In the genomic region with DNA sequence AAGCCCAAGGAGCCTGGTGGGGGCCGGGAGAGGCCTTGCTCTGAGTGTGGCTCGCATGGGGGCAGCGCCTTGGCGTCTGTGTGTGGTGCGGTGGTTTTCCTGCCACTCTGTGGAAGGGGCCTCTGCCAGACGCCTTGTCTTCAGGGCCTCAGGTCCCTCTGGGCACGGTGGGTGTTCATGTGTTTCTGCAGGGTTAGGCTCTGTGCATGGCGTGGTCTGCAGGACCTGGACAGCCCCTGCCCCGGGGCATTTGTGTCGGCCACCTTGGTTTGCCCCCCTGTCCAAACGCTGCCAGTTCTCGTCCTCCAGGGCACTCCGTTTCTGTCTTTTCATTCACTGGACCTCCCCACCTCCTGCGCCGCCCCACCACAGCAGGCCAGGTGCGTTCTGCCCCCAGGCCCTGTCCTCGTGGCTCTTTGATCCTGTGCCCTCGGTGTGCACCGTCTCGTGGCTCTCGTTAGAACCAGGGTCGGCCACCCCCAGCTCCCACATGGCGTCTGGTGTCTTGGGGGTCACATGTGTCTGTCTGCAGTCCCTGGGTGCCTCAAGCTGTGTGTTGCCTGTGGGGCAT, we compare ENCODE assay signal across 14 cellular contexts. TPM values are rescaled to one million over a fixed set of nuclear protein-coding genes. Genes with fewer than 3 reads are reported as not detected.
DNase-seq lines count a peak whose midpoint lies in the region; ATAC-seq, FAIRE-seq and TF ChIP-seq lines count a peak whose summit lies in the region.
"Had no signal": no experiment of that assay in that cellular context is flagged by ENCODE, and none has a peak within 500 bp of the region (broad histone marks: within the 10 kb centered on the region; RNA-seq: fewer than 3 reads in every experiment).

No MANE protein-coding gene starts in this region.

- ATAC-seq in K562 (no peak), HG03280 (IDR thresholded peaks at IDR 0.05; ENCODE audit: unreplicated experiment) (no peak), GM19328 (IDR thresholded peaks at IDR 0.05; ENCODE audit: unreplicated experiment) (no peak)
- ATAC-seq in naive thymus-derived CD4-positive, alpha-beta T cell, result no peak
- ATAC-seq: SK-N-SH treated with all-trans-retinoic acid at 6 μM for 48 hours had no signal

- no peak overlapping the region for H3K4me3 ChIP-seq in K562
- H3K4me3 ChIP-seq in naive thymus-derived CD4-positive, alpha-beta T cell (ENCODE audit: low read length), result peak overlapping the region; percentile 47
- H3K4me3 ChIP-seq: left ventricle myocardium inferior, ovary had no signal

- in situ Hi-C loops in K562 (cut with MboI), result no loop called here

- TF ChIP-seq EP300 in K562 (IDR thresholded peaks at IDR 0.05; ENCODE audit: low read length), result no peak

- H3K27ac Mint-ChIP-seq in CD14-positive monocyte, result peak overlapping the region; percentile 18 to 99 (median 70)
- H3K27ac Mint-ChIP-seq in IgD-negative memory B cell, result peak overlapping the region in 2 of 3 donors; percentile 62 to 80
- H3K27ac Mint-ChIP-seq in naive thymus-derived CD4-positive, alpha-beta T cell, result peak overlapping the region; percentile 90 to 100 (median 99)

- peaks cover 20% of the 10 kb centered on the region; the same call in 2 of the 3 replicates for H3K36me3 ChIP-seq in K562 (ENCODE audit: control insufficient read depth, insufficient read depth, low read length)
- H3K36me3 ChIP-seq in naive thymus-derived CD4-positive, alpha-beta T cell (ENCODE audit: control insufficient read depth in 2 of 3, insufficient read depth in 3 of 3, low read length in 3 of 3), result no peaks in the 10 kb centered on the region
- H3K36me3 ChIP-seq: left ventricle myocardium inferior, ovary had no signal

- no peaks in the 10 kb centered on the region for H4K20me1 ChIP-seq in K562 (replicated peaks; ENCODE audit: control insufficient read depth, insufficient read depth, low read length)

- peaks cover 27 to 50% of the 10 kb centered on the region in 2 donors for H3K36me3 Mint-ChIP-seq in CD14-positive monocyte
- H3K36me3 Mint-ChIP-seq in IgD-negative memory B cell, result peaks cover 5% of the 10 kb centered on the region
- peaks cover 9 to 44% (median 19%) of the 10 kb centered on the region in 5 donors for H3K36me3 Mint-ChIP-seq in naive thymus-derived CD4-positive, alpha-beta T cell

- H3K27me3 ChIP-seq in K562 (ENCODE audit: control insufficient read depth in 2 of 2, insufficient read depth in 2 of 2, low read length in 2 of 2), result no peaks in the 10 kb centered on the region
- no peaks in the 10 kb centered on the region for H3K27me3 ChIP-seq in naive thymus-derived CD4-positive, alpha-beta T cell (ENCODE audit: control insufficient read depth in 2 of 2, insufficient read depth in 2 of 2, low read length in 2 of 2)
- H3K27me3 ChIP-seq: ovary had no signal

- peaks cover 49% of the 10 kb centered on the region for H3K79me2 ChIP-seq in K562 (ENCODE audit: control insufficient read depth, insufficient read depth, low read length)

- FAIRE-seq in K562 (lab: Jason Lieb, UNC), result no peak

- peaks cover 33 to 77% of the 10 kb centered on the region in 2 experiments for H3K4me1 ChIP-seq in K562 (replicated peaks in 1 of 2; ENCODE audit: control insufficient read depth in 2 of 2, insufficient read depth in 2 of 2, low read length in 2 of 2)
- H3K4me1 ChIP-seq in naive thymus-derived CD4-positive, alpha-beta T cell (ENCODE audit: control insufficient read depth in 2 of 2, insufficient read depth in 2 of 2, low read length in 2 of 2), result peaks cover 51% of the 10 kb centered on the region in 2 donors

- DNase-seq in CD14-positive monocyte (ENCODE audit: low spot score) (no peak), K562 (ENCODE audit: extremely low read depth in 1 of 4, low spot score in 3 of 4) (no peak), cortex of kidney (lab: John Stamatoyannopoulos, UW) (no peak), iPS-NIHi11 (ENCODE audit: low spot score) (no peak)
- no peak for DNase-seq in naive thymus-derived CD4-positive, alpha-beta T cell
- DNase-seq: amniotic stem cell, Karpas-422, left ventricle myocardium inferior, NCI-H2081, ovary had no signal

- CTCF ChIA-PET in K562 (lab: Yijun Ruan, JAX; ENCODE audit: low intra/inter-chr PET ratio), result no interaction called here
- CTCF ChIA-PET in naive thymus-derived CD4-positive, alpha-beta T cell (lab: Charles Lee), result interaction anchor here (0.6 to 1.3 kb wide), 2 partner anchors 18 to 30 kb away, joined by 3 read pairs; no protein-coding TSS in a partner anchor

- WGBS in K562 (ENCODE audit: insufficient coverage, low coverage, missing lambda C conversion rate), result 91% methylated on average over 18 of the region's 23 CpGs

- H2AFZ ChIP-seq in K562 (ENCODE audit: low read depth, low read length), result no peak overlapping the region

- H3K27me3 Mint-ChIP-seq in CD14-positive monocyte (ENCODE audit: low read depth in 3 of 3) (peaks cover 0 to 4% (median 0%) of the 10 kb centered on the region in 3 donors), IgD-negative memory B cell (no peaks in the 10 kb centered on the region)
- no peaks in the 10 kb centered on the region for H3K27me3 Mint-ChIP-seq in naive thymus-derived CD4-positive, alpha-beta T cell

- POLR2A ChIA-PET in K562 (lab: Yijun Ruan, JAX), result interaction anchor here (0.6 to 2.6 kb wide), 3 partner anchors 8 to 49 kb away, joined by 3 to 20 read pairs (median 4); no protein-coding TSS in a partner anchor
- POLR2A ChIA-PET in naive thymus-derived CD4-positive, alpha-beta T cell (lab: Charles Lee), result interaction anchor here (0.6 to 6.3 kb wide), 5 partner anchors 10 to 31 kb away, joined by 3 to 84 read pairs (median 4); no protein-coding TSS in a partner anchor

- peak overlapping the region; percentile 22; the same call in 2 of the 3 replicates for H3K27ac ChIP-seq in K562 (ENCODE audit: extremely low read depth, low read depth, low read length)
- H3K27ac ChIP-seq in naive thymus-derived CD4-positive, alpha-beta T cell (ENCODE audit: low read depth, low read length), result peak overlapping the region; percentile 54
- H3K27ac ChIP-seq: ovary had no signal

- H3K9me1 ChIP-seq in K562 (ENCODE audit: control insufficient read depth, insufficient read depth, low read length), result no peaks in the 10 kb centered on the region

- BruUV-seq in K562 (replicated peaks; lab: Mats Ljungman, UMichigan), result no TSS peak

- peaks cover 87% of the 10 kb centered on the region for H3K4me1 Mint-ChIP-seq in CD14-positive monocyte
- H3K4me1 Mint-ChIP-seq in IgD-negative memory B cell, result peaks cover 16 to 38% (median 19%) of the 10 kb centered on the region in 3 donors
- peaks cover 57 to 91% (median 84%) of the 10 kb centered on the region in 7 donors for H3K4me1 Mint-ChIP-seq in naive thymus-derived CD4-positive, alpha-beta T cell

- H3K9ac ChIP-seq in K562 (ENCODE audit: insufficient read depth in 1 of 2, low read depth in 2 of 2, low read length in 2 of 2), result peak overlapping the region in 1 of 2 experiments; percentile 19; a peak in 2 of 4 replicates

- H3K4me3 Mint-ChIP-seq in CD14-positive monocyte (no peak overlapping the region), IgD-negative memory B cell (peak overlapping the region in 1 of 4 donors; percentile 28)
- H3K4me3 Mint-ChIP-seq in naive thymus-derived CD4-positive, alpha-beta T cell, result peak overlapping the region; percentile 80 to 99 (median 88)

- TF ChIP-seq RAD21 in K562 (CRISPR knock-in tag; conservative IDR thresholded peaks at IDR 0.05 in 1 of 2, IDR thresholded peaks at IDR 0.05 in 1 of 2), result no peak

- no peak for TF ChIP-seq POLR2A in K562 (conservative IDR thresholded peaks at IDR 0.05)

- no peak overlapping the region for H3K4me2 ChIP-seq in K562 (ENCODE audit: insufficient read depth, low read length)

- TF ChIP-seq CTCF in CD14-positive monocyte (IDR thresholded peaks at IDR 0.05) (no peak), K562 (IDR thresholded peaks at IDR 0.05 in 2 of 3, conservative IDR thresholded peaks at IDR 0.05 in 1 of 3; ENCODE audit: insufficient read depth in 2 of 3, low read depth in 1 of 3, low read length in 3 of 3) (no peak)

- intact Hi-C loops in CD14-positive monocyte (cut with micrococcal nuclease) (no loop called here), K562 (cut with micrococcal nuclease) (no loop called here)
- intact Hi-C loops in naive thymus-derived CD4-positive, alpha-beta T cell (cut with micrococcal nuclease), result loop anchor here in 1 of 2 donors (2.0 kb wide), 1 partner anchor 19 kb away; no protein-coding TSS in a partner anchor

- no peaks in the 10 kb centered on the region for H3K9me3 ChIP-seq in K562 (replicated peaks; ENCODE audit: control insufficient read depth, insufficient read depth, low read depth, low read length)
- H3K9me3 ChIP-seq in naive thymus-derived CD4-positive, alpha-beta T cell (ENCODE audit: control insufficient read depth in 2 of 3, low read length in 3 of 3), result no peaks in the 10 kb centered on the region
- H3K9me3 ChIP-seq: left ventricle myocardium inferior, ovary had no signal

- H3K9me3 Mint-ChIP-seq in CD14-positive monocyte, result peaks cover 0 to 6% (median 0%) of the 10 kb centered on the region in 7 donors
- H3K9me3 Mint-ChIP-seq in IgD-negative memory B cell, result peaks cover 0 to 4% (median 0%) of the 10 kb centered on the region in 3 donors
- H3K9me3 Mint-ChIP-seq in naive thymus-derived CD4-positive, alpha-beta T cell, result peaks cover 0 to 2% (median 0%) of the 10 kb centered on the region in 11 donors

TF ChIP-seq in K562, 482 proteins besides CTCF, POLR2A, EP300 and RAD21 (continues in another document):
- TF ChIP-seq BRD4 (IDR thresholded peaks at IDR 0.05) (no peak), HDAC3 (IDR thresholded peaks at IDR 0.05; ENCODE audit: borderline replicate concordance, partially characterized antibody) (no peak)

RNA-seq across cellular contexts. Expression of a gene that starts 43.7 kb away (rescaled TPM):
- polyA plus RNA-seq in CD14-positive monocyte, result not detected
- polyA plus RNA-seq in IgD-negative memory B cell, result not detected
- total RNA-seq in K562 (2011; cell fraction: chromatin; rRNA removed; ENCODE audit: low replicate concordance), result not detected in 2 replicates
- not detected in 2 replicates for total RNA-seq in K562 (2011; cell fraction: nucleolus; rRNA removed)
- total RNA-seq in K562 (2011; cell fraction: nucleoplasm; rRNA removed), result not detected in 2 replicates
- total RNA-seq in K562 (2014; rRNA removed), result not detected in 2 replicates
- not detected in 2 replicates for total RNA-seq in K562 (2014; rRNA removed; fragmentation: Illumina TruSeq; extraction: Trizol)
- not detected in 2 replicates for total RNA-seq in K562 (2015; rRNA removed; fragmentation: Illumina TruSeq; extraction: Trizol)
- total RNA-seq in K562 (2021), result not detected in 2 replicates
- polyA plus RNA-seq in K562 (2011; rRNA removed), result not detected in 2 replicates
- not detected in 2 replicates for polyA plus RNA-seq in K562 (2011; cell fraction: cytosol; rRNA removed)
- not detected in 2 replicates for polyA plus RNA-seq in K562 (2011; cell fraction: nucleus; rRNA removed)
- polyA plus RNA-seq in K562 (2012), result 0.07 TPM in 2 replicates
- polyA plus RNA-seq in K562 (2014; fragmentation: Illumina TruSeq; extraction: Trizol), result not detected in 2 replicates
- not detected for polyA plus RNA-seq in K562 (2014; fragmentation: Nextera tagmentation; extraction: Ambion mirVana)
- polyA plus RNA-seq in K562 (2014; rRNA removed), result not detected in 2 replicates
- not detected in 2 replicates for polyA minus RNA-seq in K562 (2011; rRNA and poly(A)+ RNA removed)
- not detected in 2 replicates for polyA minus RNA-seq in K562 (2011; cell fraction: cytosol; rRNA and poly(A)+ RNA removed)
- not detected in 2 replicates for polyA minus RNA-seq in K562 (2011; cell fraction: nucleus; rRNA and poly(A)+ RNA removed)
- not detected for total RNA-seq in naive thymus-derived CD4-positive, alpha-beta T cell
- under 1 TPM in 1 of 2 donors, not detected in 1; 0.13 TPM for polyA plus RNA-seq in naive thymus-derived CD4-positive, alpha-beta T cell
- total RNA-seq: left ventricle myocardium inferior, ovary had no signal

Comparison
In these comparisons a context has a peak if more than half of its experiments do, and no peak if none do; other contexts are left out.
1. H3K4me3 Mint-ChIP-seq: peak in naive thymus-derived CD4-positive, alpha-beta T cell (10 of 10); none in CD14-positive monocyte (0 of 2).
2. Peak in every context shown above with its lines, with median percentiles within 50 percentile points of each other: H3K27ac Mint-ChIP-seq.